Comparison of ENCODE assay signal across 8 cellular contexts in genomic region chr12:132143328-132144071, GRCh38. TPM values are rescaled to one million over a fixed set of nuclear protein-coding genes. Genes with fewer than 3 reads are reported as not detected.
DNase-seq lines count a peak whose midpoint lies in the region; ATAC-seq lines count a peak whose summit lies in the region.

No MANE protein-coding gene starts in this region.

- peak overlapping the region; percentile 33 for H3K9ac ChIP-seq in muscle layer of colon (ENCODE audit: low read length)

- peak overlapping the region; percentile 67 for H3K27ac ChIP-seq in muscle layer of colon (ENCODE audit: low read depth, low read length)

- no peaks in the 10 kb centered on the region for H3K9me3 Mint-ChIP-seq in dendritic cell treated with granulocyte-macrophage colony-stimulating factor and Interleukin-4, amounts not matched to agents 40 ng/mL and 50 ng/mL, for 4 days

- H3K27me3 ChIP-seq in muscle layer of colon (ENCODE audit: control insufficient read depth in 1 of 2, insufficient read depth in 2 of 2, low read length in 2 of 2), result no peaks in the 10 kb centered on the region

- peaks cover 21% of the 10 kb centered on the region for H3K4me1 ChIP-seq in muscle layer of colon (ENCODE audit: insufficient read depth, low read length)

- H3K4me3 Mint-ChIP-seq in dendritic cell treated with granulocyte-macrophage colony-stimulating factor and Interleukin-4, amounts not matched to agents 40 ng/mL and 50 ng/mL, for 4 days, result peak overlapping the region; percentile 81

- peak overlapping the region; percentile 88 for H3K27ac Mint-ChIP-seq in dendritic cell treated with granulocyte-macrophage colony-stimulating factor and Interleukin-4, amounts not matched to agents 40 ng/mL and 50 ng/mL, for 4 days

- ATAC-seq in HG02588 (IDR thresholded peaks at IDR 0.05; ENCODE audit: unreplicated experiment), result peak; percentile 23

- H3K36me3 ChIP-seq in muscle layer of colon (ENCODE audit: insufficient read depth, low read length), result peaks cover 35% of the 10 kb centered on the region

- intact Hi-C loops in dendritic cell treated with granulocyte-macrophage colony-stimulating factor and Interleukin-4, amounts not matched to agents 40 ng/mL and 50 ng/mL, for 4 days (cut with micrococcal nuclease), result loop anchor here (1.0 kb wide), 1 partner anchor 46 kb away; no protein-coding TSS in a partner anchor

- DNase-seq in DMS53 (lab: John Stamatoyannopoulos, UW) (peak; percentile 66), DMS53 treated with DMSO at 0.1 percent for 48 hours (lab: John Stamatoyannopoulos, UW; ENCODE audit: unreplicated experiment) (no peak), RKO (ENCODE audit: low spot score) (peak; percentile 28), mesenteric fat pad (ENCODE audit: low spot score) (no peak), NCI-H1048 (lab: John Stamatoyannopoulos, UW) (no peak)

- H3K27me3 Mint-ChIP-seq in dendritic cell treated with granulocyte-macrophage colony-stimulating factor and Interleukin-4, amounts not matched to agents 40 ng/mL and 50 ng/mL, for 4 days, result no peaks in the 10 kb centered on the region

- no peaks in the 10 kb centered on the region for H3K9me3 ChIP-seq in muscle layer of colon (ENCODE audit: low read length)

- peaks cover 33% of the 10 kb centered on the region for H3K4me1 Mint-ChIP-seq in dendritic cell treated with granulocyte-macrophage colony-stimulating factor and Interleukin-4, amounts not matched to agents 40 ng/mL and 50 ng/mL, for 4 days (ENCODE audit: low read depth)

- H3K4me3 ChIP-seq in muscle layer of colon (ENCODE audit: low read depth in 1 of 2, low read length in 2 of 2), result peak overlapping the region; percentile 75 to 92

- peaks cover 84% of the 10 kb centered on the region for H3K36me3 Mint-ChIP-seq in dendritic cell treated with granulocyte-macrophage colony-stimulating factor and Interleukin-4, amounts not matched to agents 40 ng/mL and 50 ng/mL, for 4 days (ENCODE audit: low read depth)

RNA-seq across cellular contexts. Expression of gene DDX51, which starts 0.6 kb away (rescaled TPM):
- total RNA-seq in mesenteric fat pad, result 15.1 TPM

RNA-seq across cellular contexts. Expression of gene NOC4L, which starts 0.8 kb away (rescaled TPM):
- 14.6 TPM for total RNA-seq in mesenteric fat pad

Comparison
In these comparisons a context has a peak if more than half of its experiments do, and no peak if none do; other contexts are left out.
1. DNase-seq: peak in DMS53 (single experiment) and RKO (single experiment); none in DMS53 treated with DMSO at 0.1 percent for 48 hours (single experiment), mesenteric fat pad (single experiment) and NCI-H1048 (single experiment).